In the genomic region with DNA sequence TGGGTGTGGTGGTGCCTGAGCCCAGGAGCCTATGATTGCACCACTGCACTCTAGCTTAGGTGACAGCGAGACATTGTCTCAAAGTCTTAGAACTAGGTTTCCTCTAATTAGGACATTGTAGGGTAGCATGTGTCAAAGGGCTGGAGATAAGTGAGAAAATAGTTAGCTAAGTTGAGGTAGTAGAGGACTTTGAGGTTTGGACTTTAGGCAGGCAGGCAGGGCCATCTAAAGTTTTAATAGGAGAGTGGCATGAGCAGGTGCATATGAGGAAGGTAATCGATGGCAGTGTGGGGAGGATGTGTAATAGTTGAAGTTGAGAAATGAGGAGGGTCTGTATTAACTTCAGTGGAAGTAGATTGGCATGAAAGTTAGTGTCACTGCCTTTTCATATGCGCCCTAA, we compare ENCODE assay signal across 24 cellular contexts. TPM values are rescaled to one million over a fixed set of nuclear protein-coding genes. Genes with fewer than 3 reads are reported as not detected.
A peak's percentile ranks its signal among the peaks of the same experiment; 100 is the strongest.
DNase-seq lines count a peak whose midpoint lies in the region; ATAC-seq, FAIRE-seq and TF ChIP-seq lines count a peak whose summit lies in the region.
"Had no signal": no experiment of that assay in that cellular context is flagged by ENCODE, and none has a peak within 500 bp of the region (broad histone marks: within the 10 kb centered on the region; RNA-seq: fewer than 3 reads in every experiment).

No MANE protein-coding gene starts in this region.

- no peak for DNase-seq in MCF 10A (ENCODE audit: unreplicated experiment)
- no peak for DNase-seq in mammary epithelial cell
- DNase-seq in K562 (ENCODE audit: extremely low read depth in 1 of 4, low spot score in 3 of 4), result no peak
- no peak for DNase-seq in memory B cell (ENCODE audit: low spot score in 2 of 2)
- DNase-seq in small intestine, result peak; percentile 83
- DNase-seq in adrenal gland, result no peak
- no peak for DNase-seq in posterior cingulate gyrus
- no peak for DNase-seq in NCI-H2081 (lab: John Stamatoyannopoulos, UW)
- DNase-seq: BE2C; CD4-positive, alpha-beta memory T cell; DMS79; HFFc6; NCI-H1048; NCI-H146; NCI-H2029 treated with DMSO at 0.1 percent for 48 hours; NCI-H510A; NCI-H774; OCI-M1; RPMI8226; SHP77 treated with DMSO at 0.1 percent for 48 hours; SK-N-SH had no signal

- no peak for TF ChIP-seq EP300 in K562 (IDR thresholded peaks at IDR 0.05; ENCODE audit: low read length)

- WGBS in mammary epithelial cell (ENCODE audit: low coverage, missing lambda C conversion rate), result 100% methylated on average over 2 of the region's 3 CpGs
- WGBS in K562 (ENCODE audit: insufficient coverage, low coverage, missing lambda C conversion rate), result 94% methylated on average over 3 of the region's 3 CpGs
- WGBS in small intestine, 3 donors, result 39 to 72% (median 67%) methylated on average over 3 of the region's 3 CpGs
- 91 to 100% (median 96%) methylated on average over 3 of the region's 3 CpGs for WGBS in adrenal gland, 4 donors

- H3K27me3 Mint-ChIP-seq in MCF 10A (ENCODE audit: insufficient read depth, unreplicated experiment) (no peaks in the 10 kb centered on the region), memory B cell (no peaks in the 10 kb centered on the region)
- H3K27me3 Mint-ChIP-seq: CD4-positive, alpha-beta memory T cell had no signal

- H3K27me3 ChIP-seq in mammary epithelial cell (ENCODE audit: insufficient read depth, low read length) (no peaks in the 10 kb centered on the region), K562 (ENCODE audit: control insufficient read depth in 2 of 2, insufficient read depth in 2 of 2, low read length in 2 of 2) (no peaks in the 10 kb centered on the region), small intestine (ENCODE audit: control insufficient read depth in 2 of 2, insufficient read depth in 2 of 2, low read length in 2 of 2) (no peaks in the 10 kb centered on the region), adrenal gland (no peaks in the 10 kb centered on the region)
- H3K27me3 ChIP-seq: BE2C had no signal

- H3K79me2 ChIP-seq in mammary epithelial cell (ENCODE audit: insufficient read depth, low read length), result peaks cover 94% of the 10 kb centered on the region
- peaks cover 83% of the 10 kb centered on the region for H3K79me2 ChIP-seq in K562 (ENCODE audit: control insufficient read depth, insufficient read depth, low read length)

- H3K4me1 ChIP-seq in mammary epithelial cell (ENCODE audit: insufficient read depth, low read length), result no peaks in the 10 kb centered on the region
- peaks cover 0 to 3% of the 10 kb centered on the region in 2 experiments; a peak in 1 of 5 replicates for H3K4me1 ChIP-seq in K562 (replicated peaks in 1 of 2; ENCODE audit: control insufficient read depth in 2 of 2, insufficient read depth in 2 of 2, low read length in 2 of 2)
- H3K4me1 ChIP-seq in small intestine (ENCODE audit: control insufficient read depth in 2 of 2, insufficient read depth in 1 of 2, low read depth in 1 of 2, low read length in 1 of 2), result peaks cover 0 to 5% of the 10 kb centered on the region in 2 donors
- H3K4me1 ChIP-seq in adrenal gland (replicated peaks in 1 of 2), result no peaks in the 10 kb centered on the region
- H3K4me1 ChIP-seq: BE2C had no signal

- H3K4me1 Mint-ChIP-seq in MCF 10A (ENCODE audit: insufficient read depth, unreplicated experiment) (peaks cover 23% of the 10 kb centered on the region), memory B cell (peaks cover 30% of the 10 kb centered on the region)

- H3K4me2 ChIP-seq in mammary epithelial cell (ENCODE audit: insufficient read depth, low read depth, low read length) (no peak overlapping the region), K562 (ENCODE audit: insufficient read depth, low read length) (no peak overlapping the region)
- H3K4me2 ChIP-seq: KMS-11, SK-N-SH had no signal

- intact Hi-C loops in MCF 10A (cut with micrococcal nuclease), result no loop called here
- intact Hi-C loops in mammary epithelial cell (cut with micrococcal nuclease), result no loop called here
- intact Hi-C loops in K562 (cut with micrococcal nuclease), result no loop called here
- intact Hi-C loops in adrenal gland (cut with DNase I), result no loop called here
- intact Hi-C loops in posterior cingulate gyrus (cut with DNase I), result no loop called here

- H3K27ac ChIP-seq in mammary epithelial cell (ENCODE audit: insufficient read depth, low read depth, low read length) (no peak overlapping the region), K562 (ENCODE audit: extremely low read depth, low read depth, low read length) (no peak overlapping the region), small intestine (ENCODE audit: low read depth in 1 of 2, low read length in 1 of 2) (no peak overlapping the region), adrenal gland (no peak overlapping the region)
- H3K27ac ChIP-seq: KMS-11 had no signal

- dilution Hi-C loops in mammary epithelial cell (cut with HindIII; ENCODE audit: low sequenced_read_pairs), result no loop called here

- H3K36me3 ChIP-seq in mammary epithelial cell (ENCODE audit: insufficient read depth, low read length) (peaks cover 1% of the 10 kb centered on the region), K562 (ENCODE audit: control insufficient read depth, insufficient read depth, low read length) (peaks cover 12% of the 10 kb centered on the region; the same call in 1 of the 3 replicates), small intestine (ENCODE audit: control insufficient read depth in 2 of 2, insufficient read depth in 2 of 2, low read length in 2 of 2) (no peaks in the 10 kb centered on the region), adrenal gland (replicated peaks in 1 of 2) (no peaks in the 10 kb centered on the region)

- TF ChIP-seq POLR2A in K562 (conservative IDR thresholded peaks at IDR 0.05), result no peak
- TF ChIP-seq POLR2A in adrenal gland (IDR thresholded peaks at IDR 0.05), result no peak

- TF ChIP-seq CTCF in MCF 10A (IDR thresholded peaks at IDR 0.05; ENCODE audit: unreplicated experiment) (no peak), mammary epithelial cell (conservative IDR thresholded peaks at IDR 0.05 in 1 of 2, IDR thresholded peaks at IDR 0.05 in 1 of 2; ENCODE audit: extremely low read depth in 1 of 2, insufficient read depth in 1 of 2, low read depth in 1 of 2, low read length in 2 of 2) (no peak), K562 (IDR thresholded peaks at IDR 0.05 in 2 of 3, conservative IDR thresholded peaks at IDR 0.05 in 1 of 3; ENCODE audit: insufficient read depth in 2 of 3, low read depth in 1 of 3, low read length in 3 of 3) (no peak), adrenal gland (IDR thresholded peaks at IDR 0.05) (no peak)

- ATAC-seq in K562 (peak; percentile 39; the same call in 2 of the 3 replicates), memory B cell (ENCODE audit: low read depth) (no peak)

- H3K27ac Mint-ChIP-seq in MCF 10A (ENCODE audit: low read depth, unreplicated experiment) (peak overlapping the region; percentile 49), memory B cell (peak overlapping the region; percentile 33)
- H3K27ac Mint-ChIP-seq: HFFc6 had no signal

- no peaks in the 10 kb centered on the region for H3K9me3 ChIP-seq in mammary epithelial cell (replicated peaks; ENCODE audit: insufficient read depth, low read length)
- H3K9me3 ChIP-seq in K562 (replicated peaks; ENCODE audit: control insufficient read depth, insufficient read depth, low read depth, low read length), result no peaks in the 10 kb centered on the region
- H3K9me3 ChIP-seq in small intestine (ENCODE audit: control insufficient read depth, low read depth), result no peaks in the 10 kb centered on the region
- no peaks in the 10 kb centered on the region for H3K9me3 ChIP-seq in adrenal gland (replicated peaks in 1 of 3)
- H3K9me3 ChIP-seq: BE2C, SK-N-SH had no signal

- H2AFZ ChIP-seq in mammary epithelial cell (ENCODE audit: low read depth, low read length), result no peak overlapping the region
- no peak overlapping the region for H2AFZ ChIP-seq in K562 (ENCODE audit: low read depth, low read length)

- no TSS peak for BruUV-seq in MCF 10A (replicated peaks; lab: Mats Ljungman, UMichigan)
- BruUV-seq in mammary epithelial cell (replicated peaks; lab: Mats Ljungman, UMichigan), result no TSS peak
- no TSS peak for BruUV-seq in K562 (replicated peaks; lab: Mats Ljungman, UMichigan)

- peaks cover 5% of the 10 kb centered on the region for H3K9me1 ChIP-seq in K562 (ENCODE audit: control insufficient read depth, insufficient read depth, low read length)

- FAIRE-seq in K562 (lab: Jason Lieb, UNC) (no peak), small intestine (lab: Jason Lieb, UNC) (no peak)
- FAIRE-seq: GM12892, GM18507 had no signal

- H3K4me3 Mint-ChIP-seq in MCF 10A (ENCODE audit: unreplicated experiment), result no peak overlapping the region
- H3K4me3 Mint-ChIP-seq in memory B cell, result no peak overlapping the region
- H3K4me3 Mint-ChIP-seq: HFFc6 had no signal

- TF ChIP-seq RAD21 in K562 (CRISPR knock-in tag; conservative IDR thresholded peaks at IDR 0.05 in 1 of 2, IDR thresholded peaks at IDR 0.05 in 1 of 2), result no peak

- H3K9ac ChIP-seq in mammary epithelial cell (ENCODE audit: insufficient read depth, low read length) (no peak overlapping the region), K562 (ENCODE audit: insufficient read depth in 1 of 2, low read depth in 2 of 2, low read length in 2 of 2) (no peak overlapping the region)
- H3K9ac ChIP-seq: KMS-11, SK-N-SH had no signal

- H3K36me3 Mint-ChIP-seq in MCF 10A (ENCODE audit: insufficient read depth, unreplicated experiment) (peaks cover 38% of the 10 kb centered on the region), memory B cell (peaks cover 14% of the 10 kb centered on the region)

- in situ Hi-C loops in mammary epithelial cell (cut with MboI; ENCODE audit: low sequenced_read_pairs in 2 of 2) (no loop called here), K562 (cut with MboI) (no loop called here)

- POLR2A ChIA-PET in MCF 10A (lab: Yijun Ruan, JAX), result interaction anchor here (1.5 kb wide), 1 partner anchor 20 kb away, joined by 7 read pairs; no protein-coding TSS in a partner anchor
- POLR2A ChIA-PET in K562 (lab: Yijun Ruan, JAX), result interaction anchor here (1.0 kb wide), 1 partner anchor 29 kb away, joined by 3 read pairs; no protein-coding TSS in a partner anchor

- H3K4me3 ChIP-seq in mammary epithelial cell (replicated peaks in 1 of 3; ENCODE audit: insufficient read depth in 1 of 3, low read depth in 2 of 3, low read length in 3 of 3) (no peak overlapping the region), K562 (no peak overlapping the region), small intestine (ENCODE audit: low read depth in 1 of 2, low read length in 2 of 2) (no peak overlapping the region), adrenal gland (no peak overlapping the region)

- H3K9me3 Mint-ChIP-seq in MCF 10A (ENCODE audit: unreplicated experiment) (no peaks in the 10 kb centered on the region), memory B cell (no peaks in the 10 kb centered on the region)
- H3K9me3 Mint-ChIP-seq: CD4-positive, alpha-beta memory T cell; HFFc6 had no signal

- H4K20me1 ChIP-seq in mammary epithelial cell (ENCODE audit: insufficient read depth, low read length) (no peaks in the 10 kb centered on the region), K562 (replicated peaks; ENCODE audit: control insufficient read depth, insufficient read depth, low read length) (peaks cover 15% of the 10 kb centered on the region)

- CTCF ChIA-PET in MCF 10A (lab: Yijun Ruan, JAX), result interaction anchor here (0.6 to 1.6 kb wide), 2 partner anchors 221 to 309 kb away, joined by 3 to 4 read pairs; no protein-coding TSS in a partner anchor
- CTCF ChIA-PET in mammary epithelial cell (lab: Charles Lee; ENCODE audit: low non-redundant PET), result no interaction called here
- CTCF ChIA-PET in K562 (lab: Yijun Ruan, JAX; ENCODE audit: low intra/inter-chr PET ratio), result no interaction called here

RNA-seq across cellular contexts. Expression of gene CNOT6, which starts 21.1 kb away (rescaled TPM):
- total RNA-seq in MCF 10A (2022) (67.0 and 73.1 TPM in 2 replicates), mammary epithelial cell (10 to 100 TPM; 21.0 to 38.7 TPM), K562 (2014; rRNA removed) (10.1 and 10.9 TPM in 2 replicates), K562 (2014; rRNA removed; fragmentation: Illumina TruSeq; extraction: Trizol) (14.0 and 16.2 TPM in 2 replicates), K562 (2015; rRNA removed; fragmentation: Illumina TruSeq; extraction: Trizol) (11.7 and 12.6 TPM in 2 replicates), K562 (2021) (24.4 and 32.4 TPM in 2 replicates), adrenal gland (10 to 100 TPM in 4 of 8 donors, 1 to 10 TPM in 4; 6.9 to 17.1 (median 11.5) TPM)
- polyA plus RNA-seq in mammary epithelial cell (16.9 TPM), K562 (2011; rRNA removed) (26.0 and 30.3 TPM in 2 replicates), K562 (2014; fragmentation: Illumina TruSeq; extraction: Trizol) (21.2 and 22.6 TPM in 2 replicates), K562 (2014; fragmentation: Nextera tagmentation; extraction: Ambion mirVana) (1 to 10 TPM; 4.9 to 7.9 TPM), K562 (2014; rRNA removed) (16.1 and 18.5 TPM in 2 replicates), small intestine (10 to 100 TPM in 2 of 3 donors, 1 to 10 TPM in 1; 9.5 to 16.8 (median 12.3) TPM), adrenal gland (10 to 100 TPM in 1 of 3 donors, 1 to 10 TPM in 2; 4.4 to 16.9 (median 6.3) TPM)
- 129 TPM for polyA minus RNA-seq in mammary epithelial cell
- total RNA-seq in K562 (2011; cell fraction: chromatin; rRNA removed; ENCODE audit: low replicate concordance), result 18.3 and 46.1 TPM in 2 replicates
- 6.3 and 7.8 TPM in 2 replicates for total RNA-seq in K562 (2011; cell fraction: nucleolus; rRNA removed)
- total RNA-seq in K562 (2011; cell fraction: nucleoplasm; rRNA removed), result 21.6 and 31.5 TPM in 2 replicates
- 7.6 and 14.5 TPM in 2 replicates for polyA plus RNA-seq in K562 (2011; cell fraction: cytosol; rRNA removed)
- 11.3 and 11.7 TPM in 2 replicates for polyA plus RNA-seq in K562 (2011; cell fraction: nucleus; rRNA removed)
- polyA plus RNA-seq in K562 (2012), result 11.3 and 16.2 TPM in 2 replicates
- 38.2 and 39.5 TPM in 2 replicates for polyA minus RNA-seq in K562 (2011; rRNA and poly(A)+ RNA removed)
- 15.0 and 18.5 TPM in 2 replicates for polyA minus RNA-seq in K562 (2011; cell fraction: cytosol; rRNA and poly(A)+ RNA removed)
- 5.1 and 9.3 TPM in 2 replicates for polyA minus RNA-seq in K562 (2011; cell fraction: nucleus; rRNA and poly(A)+ RNA removed)
